In genomic region chr17:27760069-27760885, GRCh38 we compare ENCODE assay signal across 9 cellular contexts. TPM values are rescaled to one million over a fixed set of nuclear protein-coding genes. Genes with fewer than 3 reads are reported as not detected.
DNase-seq lines count a peak whose midpoint lies in the region; ATAC-seq, FAIRE-seq and TF ChIP-seq lines count a peak whose summit lies in the region.
"Had no signal": no experiment of that assay in that cellular context is flagged by ENCODE, and none has a peak within 500 bp of the region (broad histone marks: within the 10 kb centered on the region; RNA-seq: fewer than 3 reads in every experiment).

No MANE protein-coding gene starts in this region.

- BruUV-seq in HepG2 (replicated peaks; lab: Mats Ljungman, UMichigan) = no TSS peak

- H3K4me3 ChIP-seq in MM.1S (ENCODE audit: low read length) = no peak overlapping the region
- H3K4me3 ChIP-seq in cardiac fibroblast (replicated peaks in 1 of 2; ENCODE audit: low read depth in 2 of 2, low read length in 2 of 2) = no peak overlapping the region
- H3K4me3 ChIP-seq in HepG2 (replicated peaks in 1 of 3; ENCODE audit: insufficient read depth in 1 of 3, low read depth in 2 of 3, low read length in 3 of 3) = no peak overlapping the region

- 0 out of 2 replicates have a peak overlapping the region, but pooled peaks have one; percentile 4 for H3K4me2 ChIP-seq in MM.1S (ENCODE audit: low read depth, low read length)
- no peak overlapping the region for H3K4me2 ChIP-seq in HepG2 (ENCODE audit: low read depth, low read length)

- no peaks in the 10 kb centered on the region for H3F3A ChIP-seq in MM.1S (ENCODE audit: insufficient read depth, low read length)

- H3K27ac ChIP-seq in MM.1S (ENCODE audit: low read length) (no peak overlapping the region), HepG2 (ENCODE audit: extremely low read length, insufficient read depth, low read length) (no peak overlapping the region)

- H3K36me3 ChIP-seq in MM.1S (replicated peaks; ENCODE audit: insufficient read depth, low read length) = no peaks in the 10 kb centered on the region
- no peaks in the 10 kb centered on the region for H3K36me3 ChIP-seq in HepG2 (replicated peaks in 1 of 2; ENCODE audit: control insufficient read depth in 1 of 2, insufficient read depth in 2 of 2, low read length in 2 of 2)

- peak; percentile 89 for TF ChIP-seq CTCF in MM.1S (IDR thresholded peaks at IDR 0.05; ENCODE audit: low read length)
- TF ChIP-seq CTCF in cardiac fibroblast (IDR thresholded peaks at IDR 0.05; ENCODE audit: low read depth, low read length) = peak; percentile 86
- TF ChIP-seq CTCF in HepG2 (CRISPR knock-in tag; IDR thresholded peaks at IDR 0.05) = peak; percentile 86

- H3K9ac ChIP-seq in MM.1S (ENCODE audit: low read length) = no peak overlapping the region
- no peak overlapping the region for H3K9ac ChIP-seq in HepG2 (ENCODE audit: insufficient read depth, low read depth, low read length)

- H2AFZ ChIP-seq in MM.1S (ENCODE audit: low read length) (no peak overlapping the region), HepG2 (ENCODE audit: low read length) (no peak overlapping the region)

- H3K4me1 ChIP-seq in MM.1S (ENCODE audit: low read length) (no peaks in the 10 kb centered on the region), HepG2 (ENCODE audit: insufficient read depth, low read length) (no peaks in the 10 kb centered on the region)

- H3K9me3 ChIP-seq in MM.1S (replicated peaks; ENCODE audit: insufficient read depth, low read length) = no peaks in the 10 kb centered on the region
- no peaks in the 10 kb centered on the region for H3K9me3 ChIP-seq in HepG2 (ENCODE audit: low read length)

- CTCF ChIA-PET in HepG2 (lab: Yijun Ruan, JAX; ENCODE audit: low intra/inter-chr PET ratio, low total read pairs) = interaction anchor here (0.8 to 2.3 kb wide), 2 partner anchors 105 to 119 kb away, joined by 4 to 32 read pairs; no protein-coding TSS in a partner anchor

- TF ChIP-seq POLR2A in HepG2 (IDR thresholded peaks at IDR 0.05; ENCODE audit: insufficient read depth in 1 of 2, low read depth in 2 of 2, low read length in 2 of 2) = no peak

- H3K27me3 ChIP-seq in MM.1S (replicated peaks; ENCODE audit: insufficient read depth, low read length) (peaks cover 12% of the 10 kb centered on the region), HepG2 (ENCODE audit: control insufficient read depth in 1 of 2, insufficient read depth in 2 of 2, low read length in 2 of 2) (no peaks in the 10 kb centered on the region; a peak in 1 of 5 replicates)

- H3K79me2 ChIP-seq in MM.1S (ENCODE audit: low read length) = no peaks in the 10 kb centered on the region
- no peaks in the 10 kb centered on the region for H3K79me2 ChIP-seq in HepG2 (ENCODE audit: insufficient read depth, low read length)

- intact Hi-C loops in HepG2 (cut with micrococcal nuclease; ENCODE audit: unreplicated experiment) = loop anchor here (1.0 kb wide), 2 partner anchors 45 to 120 kb away; no protein-coding TSS in a partner anchor

- H4K20me1 ChIP-seq in MM.1S (ENCODE audit: insufficient read depth, low read length) (no peaks in the 10 kb centered on the region), HepG2 (ENCODE audit: insufficient read depth, low read length) (no peaks in the 10 kb centered on the region)

- POLR2A ChIA-PET in HepG2 (lab: Yijun Ruan, JAX) = no interaction called here

- peak; percentile 81 for DNase-seq in DMS 273 (lab: John Stamatoyannopoulos, UW; ENCODE audit: unreplicated experiment)
- no peak for DNase-seq in DMS 273 treated with DMSO at 0.1 percent for 48 hours (lab: John Stamatoyannopoulos, UW)
- DNase-seq in MM.1S = peak; percentile 52
- DNase-seq in cardiac fibroblast (ENCODE audit: low read depth in 2 of 2) = peak; percentile 45 to 58
- DNase-seq in HepG2 (ENCODE audit: low spot score) = peak; percentile 32
- DNase-seq in stimulated activated CD4-positive, alpha-beta T cell treated with anti-CD3 and anti-CD28 coated beads, TNF-alpha, amount 100 ng/mL, for 1 hour (ENCODE audit: low read depth in 3 of 3, low spot score in 1 of 3) = peak; percentile 12 to 72 (median 46)

- in situ Hi-C loops in HepG2 (cut with HindIII; ENCODE audit: extremely low pct_ligation_motif_present, low pct_unique_long_range_greater_than_20kb) = loop anchor here (5.0 kb wide), 1 partner anchor 122 kb away; no protein-coding TSS in a partner anchor

- WGBS in HepG2 (ENCODE audit: low lambda C conversion rate) = 52% methylated on average over 16 of the region's 28 CpGs

- peak; percentile 58; the same call in 1 of the 2 replicates for TF ChIP-seq RAD21 in HepG2 (CRISPR knock-in tag; IDR thresholded peaks at IDR 0.05)

- no peaks in the 10 kb centered on the region for H3K9me2 ChIP-seq in MM.1S (replicated peaks; ENCODE audit: insufficient read depth, low read length)

- TF ChIP-seq EP300 in HepG2 (IDR thresholded peaks at IDR 0.05; ENCODE audit: low read depth in 2 of 2, low read length in 2 of 2) (no peak), HepG2 (CRISPR knock-in tag; IDR thresholded peaks at IDR 0.05; ENCODE audit: borderline replicate concordance) (no peak)

- peak; percentile 51 for FAIRE-seq in HepG2 (lab: Jason Lieb, UNC)
- FAIRE-seq: A204.1 had no signal

- ATAC-seq in activated CD4-positive, CD25-positive, alpha-beta regulatory T cell treated with anti-CD3 and anti-CD28 coated beads, Interleukin-2, amount 50 U/mL, for 24 hours = peak; percentile 44 to 65
- ATAC-seq in HepG2 (peak; percentile 79), HG03378 (IDR thresholded peaks at IDR 0.05; ENCODE audit: unreplicated experiment) (no peak)

TF ChIP-seq in HepG2, 621 proteins besides CTCF, POLR2A, EP300 and RAD21 (continues in another document):
- TF ChIP-seq NFIC (IDR thresholded peaks at IDR 0.05; ENCODE audit: low read length) (no peak), ZNF496 (CRISPR knock-in tag; IDR thresholded peaks at IDR 0.05; ENCODE audit: insufficient replicate concordance) (no peak), SMC3 (IDR thresholded peaks at IDR 0.05; ENCODE audit: low read length) (peak; percentile 56), ZNF335 (CRISPR knock-in tag; IDR thresholded peaks at IDR 0.05) (no peak), THAP11 (CRISPR knock-in tag; IDR thresholded peaks at IDR 0.05) (no peak), ZKSCAN8 (CRISPR knock-in tag; IDR thresholded peaks at IDR 0.05; ENCODE audit: borderline replicate concordance) (no peak), HMGXB3 (CRISPR knock-in tag; IDR thresholded peaks at IDR 0.05; ENCODE audit: borderline replicate concordance) (no peak), ZNF382 (CRISPR knock-in tag; IDR thresholded peaks at IDR 0.05; ENCODE audit: borderline replicate concordance) (no peak), XRCC5 (optimal IDR thresholded peaks at IDR 0.05; ENCODE audit: low read length) (peak; percentile 56), ZFP82 (CRISPR knock-in tag; IDR thresholded peaks at IDR 0.05; ENCODE audit: borderline replicate concordance) (0 out of 2 replicates have a peak, but pooled peaks have one; percentile 33)

RNA-seq across cellular contexts. Expression of gene NOS2, which starts 40.1 kb away (rescaled TPM):
- 0.02 TPM in 1 of 2 replicates, not detected in the other for total RNA-seq in HepG2 (2016; rRNA removed; fragmentation: Illumina TruSeq; extraction: Trizol)
- total RNA-seq in HepG2 (2016; cell fraction: cytosol; rRNA removed; fragmentation: Illumina TruSeq; extraction: Trizol; ENCODE audit: low read depth) = not detected in 2 replicates
- total RNA-seq in HepG2 (2016; cell fraction: insoluble cytoplasmic fraction; rRNA removed; fragmentation: Illumina TruSeq; extraction: Trizol) = not detected in 2 replicates
- not detected in 2 replicates for total RNA-seq in HepG2 (2016; cell fraction: membrane; rRNA removed; fragmentation: Illumina TruSeq; extraction: Trizol)
- not detected in 2 replicates for total RNA-seq in HepG2 (2016; cell fraction: nucleus; rRNA removed; fragmentation: Illumina TruSeq; extraction: Trizol)
- polyA plus RNA-seq in HepG2 (2011; rRNA removed) = 0.03 TPM in 1 of 2 replicates, not detected in the other
- not detected in 2 replicates for polyA plus RNA-seq in HepG2 (2011; cell fraction: cytosol; rRNA removed)
- not detected in 2 replicates for polyA plus RNA-seq in HepG2 (2011; cell fraction: nucleus; rRNA removed)
- polyA plus RNA-seq in HepG2 (2012) = not detected in 2 replicates
- polyA plus RNA-seq in HepG2 (2016; cell fraction: cytosol; fragmentation: Illumina TruSeq; extraction: Trizol; ENCODE audit: low read depth) = not detected in 2 replicates
- not detected in 2 replicates for polyA plus RNA-seq in HepG2 (2016; cell fraction: insoluble cytoplasmic fraction; fragmentation: Illumina TruSeq; extraction: Trizol; ENCODE audit: low read depth)
- polyA plus RNA-seq in HepG2 (2016; cell fraction: membrane; fragmentation: Illumina TruSeq; extraction: Trizol; ENCODE audit: low read depth) = not detected in 2 replicates
- polyA plus RNA-seq in HepG2 (2016; cell fraction: nucleus; fragmentation: Illumina TruSeq; extraction: Trizol; ENCODE audit: insufficient read depth, low read depth) = not detected in 2 replicates
- not detected in 2 replicates for polyA minus RNA-seq in HepG2 (2011; rRNA and poly(A)+ RNA removed; ENCODE audit: low replicate concordance)
- not detected in 2 replicates for polyA minus RNA-seq in HepG2 (2011; cell fraction: cytosol; rRNA and poly(A)+ RNA removed)
- not detected in 2 replicates for polyA minus RNA-seq in HepG2 (2011; cell fraction: nucleus; rRNA and poly(A)+ RNA removed)
